Comparison of ENCODE assay signal across 8 cellular contexts in the genomic region with DNA sequence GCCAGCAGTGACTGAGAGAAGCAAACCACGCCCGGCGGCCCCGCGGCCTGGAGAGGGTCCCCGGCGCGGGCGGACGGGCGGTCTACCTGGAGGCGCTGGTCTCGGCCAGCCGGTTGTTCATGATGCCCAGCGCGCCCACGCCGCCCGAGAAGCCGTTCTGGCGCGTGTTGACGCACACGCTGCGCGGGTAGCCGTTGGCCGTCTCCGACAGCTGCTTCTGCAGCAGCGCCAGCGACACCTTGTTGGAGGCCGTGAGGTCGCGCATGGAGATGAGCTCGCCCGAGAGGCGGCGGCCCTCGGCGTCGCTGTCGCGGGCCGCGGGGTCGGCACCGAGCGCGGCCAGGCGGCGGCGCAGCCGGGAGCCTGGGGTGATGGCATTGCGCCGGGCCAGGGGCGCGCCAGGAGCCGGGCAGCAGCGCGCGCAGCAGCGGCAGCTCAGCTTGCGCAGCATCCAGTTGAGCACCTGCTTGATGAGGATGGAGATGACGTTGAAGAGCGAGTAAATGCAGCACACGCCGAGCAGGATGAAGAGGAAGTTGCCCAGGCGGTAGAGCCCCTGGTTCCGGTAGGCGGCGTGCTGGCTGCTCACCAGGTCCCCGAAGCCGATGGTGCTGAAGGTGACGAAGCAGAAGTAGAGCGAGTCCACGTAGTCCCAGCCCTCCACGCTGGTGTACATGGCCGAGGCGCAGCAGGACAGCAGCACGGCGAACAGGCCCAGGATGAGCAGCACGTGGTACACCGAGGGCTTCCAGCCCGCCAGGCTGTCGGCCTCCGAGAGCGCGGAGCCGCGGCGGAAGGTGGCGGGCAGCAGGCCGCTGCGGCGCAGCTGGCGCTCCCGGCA. TPM values are rescaled to one million over a fixed set of nuclear protein-coding genes. Genes with fewer than 3 reads are reported as not detected.
DNase-seq lines count a peak whose midpoint lies in the region; ATAC-seq and TF ChIP-seq lines count a peak whose summit lies in the region.

No MANE protein-coding gene starts in this region.

- POLR2A ChIA-PET in Caco-2 (lab: Charles Lee), result interaction anchor here (0.5 to 1.4 kb wide), 2 partner anchors 233 to 262 kb away, joined by 3 to 6 read pairs; partner anchors contain the start of gene MSH6

- H3K4me3 ChIP-seq in Caco-2 (ENCODE audit: low read depth, low read length) (peak overlapping the region; percentile 45), uterus (peak overlapping the region; percentile 20 to 39)

- TF ChIP-seq POLR2A in uterus (IDR thresholded peaks at IDR 0.05), result no peak

- H3K4me1 ChIP-seq in Caco-2, result no peaks in the 10 kb centered on the region
- H3K4me1 ChIP-seq in foreskin keratinocyte, result no peaks in the 10 kb centered on the region
- peaks cover 0 to 3% of the 10 kb centered on the region in 2 donors for H3K4me1 ChIP-seq in uterus

- H3K9me3 Mint-ChIP-seq in Caco-2 (ENCODE audit: unreplicated experiment), result no peaks in the 10 kb centered on the region

- H3K36me3 ChIP-seq in Caco-2 (ENCODE audit: control insufficient read depth, insufficient read depth, low read length) (no peaks in the 10 kb centered on the region), uterus (no peaks in the 10 kb centered on the region)

- CTCF ChIA-PET in Caco-2 (lab: Charles Lee), result interaction anchor here (0.6 to 2.6 kb wide), 6 partner anchors 10 to 341 kb away, joined by 3 to 11 read pairs (median 6); no protein-coding TSS in a partner anchor

- peak; percentile 77 to 79 for DNase-seq in Caco-2
- DNase-seq in HuH-7.5 (ENCODE audit: low spot score), result peak; percentile 40
- peak; percentile 92 for DNase-seq in RPMI8226
- DNase-seq in activated T-helper 9 cell treated with anti-CD3 and anti-CD28 coated beads, Interleukin-2, amount 50 U/mL, for 16 hours (ENCODE audit: low read depth), result peak; percentile 57
- DNase-seq in foreskin keratinocyte, result peak; percentile 42 to 56
- DNase-seq in putamen (ENCODE audit: low spot score), result peak; percentile 68
- peak; percentile 32 to 34 for DNase-seq in uterus

- intact Hi-C loops in Caco-2 (cut with micrococcal nuclease; ENCODE audit: unreplicated experiment) (loop anchor here (1.0 to 2.0 kb wide), 4 partner anchors 84 to 586 kb away; no protein-coding TSS in a partner anchor), uterus (cut with DNase I; ENCODE audit: low total_unique reads) (no loop called here)

- peak overlapping the region; percentile 76 for H3K4me3 Mint-ChIP-seq in Caco-2 (ENCODE audit: unreplicated experiment)

- H3K27me3 ChIP-seq in Caco-2 (replicated peaks; ENCODE audit: control insufficient read depth, insufficient read depth, low read length), result no peaks in the 10 kb centered on the region
- peaks cover 45% of the 10 kb centered on the region for H3K27me3 ChIP-seq in foreskin keratinocyte
- H3K27me3 ChIP-seq in uterus, result no peaks in the 10 kb centered on the region

- ATAC-seq in GM21381 (IDR thresholded peaks at IDR 0.05; ENCODE audit: unreplicated experiment) (peak; percentile 79), foreskin keratinocyte (peak; percentile 74)

- TF ChIP-seq CTCF in Caco-2 (IDR thresholded peaks at IDR 0.05; ENCODE audit: insufficient read depth in 1 of 2, low read depth in 1 of 2, low read length in 1 of 2, severe bottlenecking in 1 of 2, unreplicated experiment in 1 of 2) (peak; percentile 50 to 55), foreskin keratinocyte (conservative IDR thresholded peaks at IDR 0.05) (peak; percentile 57), uterus (IDR thresholded peaks at IDR 0.05) (peak in 1 of 4 experiments; percentile 12)

- peaks cover 6% of the 10 kb centered on the region for H3K36me3 Mint-ChIP-seq in Caco-2 (ENCODE audit: insufficient read depth, unreplicated experiment)

- BruUV-seq in Caco-2 (replicated peaks; lab: Mats Ljungman, UMichigan), result no TSS peak

- H3K9me3 ChIP-seq in Caco-2, result no peaks in the 10 kb centered on the region
- H3K9me3 ChIP-seq in uterus, result no peaks in the 10 kb centered on the region

- no peak overlapping the region for H3K27ac Mint-ChIP-seq in Caco-2 (ENCODE audit: unreplicated experiment)

- H3K27me3 Mint-ChIP-seq in Caco-2 (ENCODE audit: insufficient read depth, unreplicated experiment), result peaks cover 9% of the 10 kb centered on the region

- H3K27ac ChIP-seq in foreskin keratinocyte (no peak overlapping the region), uterus (peak overlapping the region in 1 of 2 donors; percentile 64)

- no peaks in the 10 kb centered on the region for H3K4me1 Mint-ChIP-seq in Caco-2 (ENCODE audit: low read depth, unreplicated experiment)

RNA-seq across cellular contexts. Expression of gene KCNK12, which starts 49.7 kb away (rescaled TPM):
- total RNA-seq in Caco-2 (2022), result 0.07 TPM in 1 of 2 replicates, not detected in the other
- total RNA-seq in foreskin keratinocyte, result not detected in 2 replicates
- polyA plus RNA-seq in foreskin keratinocyte, result not detected in 2 replicates
- under 1 TPM in 1 of 4 donors, not detected in 3; 0.18 TPM for total RNA-seq in uterus

Comparison
In these comparisons a context has a peak if more than half of its experiments do, and no peak if none do; other contexts are left out.
1. DNase-seq: peak in every context shown above with its lines; median percentile 92 in RPMI8226; 78 in Caco-2; 68 in putamen; 57 in activated T-helper 9 cell treated with anti-CD3 and anti-CD28 coated beads, Interleukin-2, amount 50 U/mL, for 16 hours; 49 in foreskin keratinocyte; 40 in HuH-7.5; 33 in uterus.